ENCODE assay signal across 15 cellular contexts in the genomic region with DNA sequence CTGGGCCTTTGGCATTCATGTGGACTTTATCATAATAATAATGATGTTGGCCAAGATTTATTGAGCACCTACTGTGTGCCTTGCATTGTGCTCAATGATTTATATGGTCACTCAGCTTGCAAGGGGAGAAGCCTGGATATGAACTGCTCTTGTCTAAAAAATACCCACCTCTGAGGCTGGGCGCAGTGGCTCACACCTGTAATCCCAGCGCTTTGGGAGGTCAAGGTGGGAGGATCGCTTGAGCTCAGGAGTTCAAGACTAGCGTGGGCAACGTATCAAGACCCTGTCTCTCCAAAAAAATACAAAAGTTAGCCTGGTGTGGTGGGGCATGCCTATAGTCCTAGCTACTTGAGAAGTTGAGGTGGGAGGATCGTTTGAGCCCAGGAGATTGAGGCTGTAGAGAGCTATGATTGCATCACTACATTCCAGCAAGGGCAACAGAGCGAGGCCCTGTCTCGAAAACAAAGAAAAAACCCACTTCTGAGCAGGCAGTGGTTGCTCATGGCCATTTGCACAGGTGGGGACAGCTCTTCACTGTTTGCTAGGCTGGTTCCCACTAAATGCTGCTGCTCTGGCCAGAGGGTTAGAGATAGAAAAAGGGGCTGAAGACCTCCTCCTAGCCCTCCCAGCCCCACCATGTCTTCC. TPM values are rescaled to one million over a fixed set of nuclear protein-coding genes. Genes with fewer than 3 reads are reported as not detected.
A peak's percentile ranks its signal among the peaks of the same experiment; 100 is the strongest.
DNase-seq lines count a peak whose midpoint lies in the region; ATAC-seq and TF ChIP-seq lines count a peak whose summit lies in the region.
"Had no signal": no experiment of that assay in that cellular context is flagged by ENCODE, and none has a peak within 500 bp of the region (broad histone marks: within the 10 kb centered on the region; RNA-seq: fewer than 3 reads in every experiment).

No MANE protein-coding gene starts in this region.

- no peaks in the 10 kb centered on the region for H3K79me1 ChIP-seq in mesendoderm (ENCODE audit: low read length)

- POLR2A ChIA-PET in PC-9 (lab: Charles Lee; ENCODE audit: unreplicated experiment), result interaction anchor here (0.7 kb wide), 1 partner anchor 497 kb away, joined by 3 read pairs; no protein-coding TSS in a partner anchor

- H3F3A ChIP-seq in PC-9 (ENCODE audit: insufficient read depth, low read depth), result peaks cover 72% of the 10 kb centered on the region

- H3K18ac ChIP-seq in mesendoderm (ENCODE audit: low read length), result no peak overlapping the region

- H3K56ac ChIP-seq in mesendoderm (ENCODE audit: low read length), result no peak overlapping the region

- no peaks in the 10 kb centered on the region for H3K36me3 Mint-ChIP-seq in chondrocyte (ENCODE audit: low read depth)
- H3K36me3 Mint-ChIP-seq: activated CD4-positive, alpha-beta memory T cell treated with anti-CD3 and anti-CD28 coated beads for 36 hours had no signal

- H3K4me3 ChIP-seq in BLaER1 treated with 17β-estradiol and CSF1 and Interleukin-3, amounts not matched to agents 10 nM and 100 nM, result no peak overlapping the region
- 0 out of 2 replicates have a peak overlapping the region, but pooled peaks have one; percentile 25 for H3K4me3 ChIP-seq in PC-9
- H3K4me3 ChIP-seq in mesendoderm (ENCODE audit: low read length), result no peak overlapping the region
- H3K4me3 ChIP-seq: coronary artery had no signal

- no CpG with 5 or more reads among the region's 8 CpGs for WGBS in mesendoderm (ENCODE audit: extremely low coverage, insufficient coverage, low lambda C conversion rate)

- intact Hi-C loops in PC-9 (cut with micrococcal nuclease; ENCODE audit: unreplicated experiment), result loop anchor here (5.0 kb wide), 1 partner anchor 193 kb away; no protein-coding TSS in a partner anchor

- H3K27ac Mint-ChIP-seq in chondrocyte (ENCODE audit: unreplicated experiment), result peak overlapping the region; percentile 57
- H3K27ac Mint-ChIP-seq: activated CD4-positive, alpha-beta memory T cell treated with anti-CD3 and anti-CD28 coated beads for 36 hours; activated naive CD4-positive, alpha-beta T cell treated with anti-CD3 and anti-CD28 coated beads for 36 hours had no signal

- TF ChIP-seq CTCF in PC-9 (conservative IDR thresholded peaks at IDR 0.05) (no peak), chondrocyte (IDR thresholded peaks at IDR 0.05) (no peak)

- H3K36me3 ChIP-seq in BLaER1 treated with 17β-estradiol and CSF1 and Interleukin-3, amounts not matched to agents 10 nM and 100 nM, result no peaks in the 10 kb centered on the region
- H3K36me3 ChIP-seq in PC-9 (ENCODE audit: low read depth), result no peaks in the 10 kb centered on the region
- no peaks in the 10 kb centered on the region for H3K36me3 ChIP-seq in mesendoderm (ENCODE audit: control insufficient read depth, insufficient read depth, low read length)

- CTCF ChIA-PET in PC-9 (lab: Charles Lee), result interaction anchor here (1.3 kb wide), 1 partner anchor 25 kb away, joined by 4 read pairs; no protein-coding TSS in a partner anchor

- H3K9me3 ChIP-seq in BLaER1 treated with 17β-estradiol and CSF1 and Interleukin-3, amounts not matched to agents 10 nM and 100 nM (replicated peaks in 1 of 11), result no peaks in the 10 kb centered on the region
- no peaks in the 10 kb centered on the region for H3K9me3 ChIP-seq in PC-9 (ENCODE audit: insufficient read depth, low read depth)

- no peak overlapping the region for H3K4ac ChIP-seq in mesendoderm (ENCODE audit: low read depth, low read length)

- peaks cover 33 to 97% (median 89%) of the 10 kb centered on the region in 10 experiments for H3K4me1 ChIP-seq in BLaER1 treated with 17β-estradiol and CSF1 and Interleukin-3, amounts not matched to agents 10 nM and 100 nM
- peaks cover 86% of the 10 kb centered on the region for H3K4me1 ChIP-seq in PC-9 (replicated peaks; ENCODE audit: insufficient read depth)
- peaks cover 2% of the 10 kb centered on the region for H3K4me1 ChIP-seq in mesendoderm (ENCODE audit: control insufficient read depth, low read depth, low read length)

- no peak overlapping the region for H2AFZ ChIP-seq in PC-9

- H2AK5ac ChIP-seq in mesendoderm (ENCODE audit: low read length), result no peak overlapping the region

- H3K23ac ChIP-seq in mesendoderm (ENCODE audit: low read length), result no peak overlapping the region

- no peak overlapping the region for H2BK15ac ChIP-seq in mesendoderm (replicated peaks; ENCODE audit: low read depth)

- peak in 1 of 2 experiments; percentile 51 for DNase-seq in PC-9
- peak; percentile 13 for DNase-seq in chondrocyte (ENCODE audit: low spot score)
- DNase-seq in mesendoderm, result peak; percentile 56
- no peak for DNase-seq in Ammon's horn (ENCODE audit: low spot score)
- no peak for DNase-seq in stimulated activated naive CD4-positive, alpha-beta T cell treated with Interleukin-2 at 50 U/mL for 16 hours (lab: John Stamatoyannopoulos, UW)
- no peak for DNase-seq in left lobe of liver (ENCODE audit: low spot score)
- DNase-seq: activated CD4-positive, alpha-beta memory T cell treated with anti-CD3 and anti-CD28 coated beads for 36 hours; activated naive CD4-positive, alpha-beta T cell treated with anti-CD3 and anti-CD28 coated beads for 36 hours; DND-41; MM.1S; NCI-H345 had no signal

- peak overlapping the region; percentile 61 to 87 (median 77); a peak in 21 of 22 replicates for H3K4me2 ChIP-seq in BLaER1 treated with 17β-estradiol and CSF1 and Interleukin-3, amounts not matched to agents 10 nM and 100 nM
- H3K4me2 ChIP-seq in PC-9, result peak overlapping the region; percentile 90
- no peak overlapping the region for H3K4me2 ChIP-seq in mesendoderm (ENCODE audit: low read length)

- no peaks in the 10 kb centered on the region for H3K27me3 Mint-ChIP-seq in chondrocyte (ENCODE audit: low read depth)

- H3K79me2 ChIP-seq in PC-9 (ENCODE audit: low read depth) (peaks cover 70% of the 10 kb centered on the region), mesendoderm (ENCODE audit: control insufficient read depth, insufficient read depth, low read length) (no peaks in the 10 kb centered on the region)

- ATAC-seq in left lobe of liver, result no peak
- ATAC-seq in HG03139 (IDR thresholded peaks at IDR 0.05; ENCODE audit: unreplicated experiment), result no peak

- H2BK120ac ChIP-seq in mesendoderm (ENCODE audit: low read depth, low read length), result no peak overlapping the region

- H3K9me3 Mint-ChIP-seq in chondrocyte (ENCODE audit: low read depth), result no peaks in the 10 kb centered on the region
- H3K9me3 Mint-ChIP-seq: activated CD4-positive, alpha-beta memory T cell treated with anti-CD3 and anti-CD28 coated beads for 36 hours; activated naive CD4-positive, alpha-beta T cell treated with anti-CD3 and anti-CD28 coated beads for 36 hours had no signal

- BruUV-seq in PC-9 (replicated peaks; lab: Mats Ljungman, UMichigan), result no TSS peak

- no peak overlapping the region for H4K5ac ChIP-seq in mesendoderm (ENCODE audit: low read length)

- peaks cover 0 to 2% (median 0%) of the 10 kb centered on the region in 11 experiments; a peak in 1 of 22 replicates for H3K27me3 ChIP-seq in BLaER1 treated with 17β-estradiol and CSF1 and Interleukin-3, amounts not matched to agents 10 nM and 100 nM
- no peaks in the 10 kb centered on the region for H3K27me3 ChIP-seq in PC-9 (ENCODE audit: insufficient read depth, low read depth)
- no peaks in the 10 kb centered on the region for H3K27me3 ChIP-seq in mesendoderm (ENCODE audit: insufficient read depth, low read length, poor library complexity)

- H3K27ac ChIP-seq in BLaER1 treated with 17β-estradiol and CSF1 and Interleukin-3, amounts not matched to agents 10 nM and 100 nM, result peak overlapping the region in 8 of 11 experiments; percentile 24 to 68 (median 50); a peak in 15 of 22 replicates
- H3K27ac ChIP-seq in PC-9 (peak overlapping the region; percentile 92), mesendoderm (ENCODE audit: low read depth, low read length) (no peak overlapping the region)
- H3K27ac ChIP-seq: coronary artery had no signal

- H4K8ac ChIP-seq in mesendoderm (ENCODE audit: low read depth, low read length), result no peak overlapping the region

- H4K20me1 ChIP-seq in BLaER1 treated with 17β-estradiol and CSF1 and Interleukin-3, amounts not matched to agents 10 nM and 100 nM, result no peaks in the 10 kb centered on the region
- no peaks in the 10 kb centered on the region for H4K20me1 ChIP-seq in PC-9 (ENCODE audit: insufficient read depth)

- H3K4me3 Mint-ChIP-seq in chondrocyte (ENCODE audit: unreplicated experiment), result no peak overlapping the region
- H3K4me3 Mint-ChIP-seq: activated CD4-positive, alpha-beta memory T cell treated with anti-CD3 and anti-CD28 coated beads for 36 hours; activated naive CD4-positive, alpha-beta T cell treated with anti-CD3 and anti-CD28 coated beads for 36 hours had no signal

- H3K9me2 ChIP-seq in PC-9 (ENCODE audit: insufficient read depth), result no peaks in the 10 kb centered on the region

- peaks cover 71% of the 10 kb centered on the region for H3K4me1 Mint-ChIP-seq in chondrocyte (ENCODE audit: low read depth)

- H3K9ac ChIP-seq in BLaER1 treated with 17β-estradiol and CSF1 and Interleukin-3, amounts not matched to agents 10 nM and 100 nM, result peak overlapping the region in 7 of 11 experiments; percentile 1 to 56 (median 28); a peak in 10 of 22 replicates
- no peak overlapping the region for H3K9ac ChIP-seq in mesendoderm (ENCODE audit: low read length)

- H2BK5ac ChIP-seq in mesendoderm (ENCODE audit: low read length), result no peak overlapping the region

RNA-seq across cellular contexts. Expression of a gene that starts 4.3 kb away (rescaled TPM):
- total RNA-seq in PC-9 (2021), result 105 and 131 TPM in 2 replicates
- total RNA-seq in chondrocyte, result 16.8 to 57.8 TPM (median 56.3 TPM) in 3 replicates
- 1.3 TPM for polyA plus RNA-seq in mesendoderm (2013, experiment 1 of 2)
- polyA plus RNA-seq in mesendoderm (2013, experiment 2 of 2), result 1.1 TPM
- 5.1 TPM for total RNA-seq in left lobe of liver

RNA-seq across cellular contexts. Expression of a gene that starts 43.9 kb away (rescaled TPM):
- total RNA-seq in PC-9 (2021), result 0.25 TPM in 1 of 2 replicates, not detected in the other
- total RNA-seq in chondrocyte, result not detected in 3 replicates
- 0.06 TPM for polyA plus RNA-seq in mesendoderm (2013, experiment 1 of 2)
- polyA plus RNA-seq in mesendoderm (2013, experiment 2 of 2), result 0.10 TPM
- 0.43 TPM for total RNA-seq in left lobe of liver
- total RNA-seq: activated CD4-positive, alpha-beta memory T cell treated with anti-CD3 and anti-CD28 coated beads for 36 hours; H4 had no signal

Comparison
In these comparisons a context has a peak if more than half of its experiments do, and no peak if none do; other contexts are left out.
1. DNase-seq: peak in chondrocyte (single experiment) and mesendoderm (single experiment); none in Ammon's horn (single experiment), stimulated activated naive CD4-positive, alpha-beta T cell treated with Interleukin-2 at 50 U/mL for 16 hours (single experiment) and left lobe of liver (single experiment).